ENCODE assay signal across 19 cellular contexts in genomic region chr4:10346023-10346422, GRCh38.
A peak's percentile ranks its signal among the peaks of the same experiment; 100 is the strongest.
DNase-seq lines count a peak whose midpoint lies in the region; ATAC-seq and TF ChIP-seq lines count a peak whose summit lies in the region.
"Had no signal": no experiment of that assay in that cellular context is flagged by ENCODE, and none has a peak within 500 bp of the region (broad histone marks: within the 10 kb centered on the region; RNA-seq: fewer than 3 reads in every experiment).

No MANE protein-coding gene starts in this region.

- H3K4me2 ChIP-seq in PC-3 (ENCODE audit: low read length) (no peak overlapping the region), smooth muscle cell (peak overlapping the region; percentile 31)

- WGBS in smooth muscle cell (ENCODE audit: low lambda C conversion rate): 45% methylated on average over 2 of the region's 2 CpGs

- DNase-seq in DMS53 (lab: John Stamatoyannopoulos, UW): peak; percentile 56
- DNase-seq in DMS53 treated with DMSO at 0.1 percent for 48 hours (lab: John Stamatoyannopoulos, UW; ENCODE audit: unreplicated experiment): no peak
- peak; percentile 34 for DNase-seq in PC-3
- peak; percentile 71 for DNase-seq in fibroblast of pulmonary artery (ENCODE audit: low read depth)
- no peak for DNase-seq in smooth muscle cell (lab: John Stamatoyannopoulos, UW; ENCODE audit: unreplicated experiment)
- no peak for DNase-seq in colonic mucosa
- DNase-seq: activated CD4-positive, alpha-beta T cell treated with anti-CD3 and anti-CD28 coated beads for 48 hours; activated naive CD8-positive, alpha-beta T cell treated with anti-CD3 and anti-CD28 coated beads, Interleukin-2, amount 50 U/mL, for 24 hours; BE2C; brain microvascular endothelial cell; cortex of kidney; KBM-7; naive thymus-derived CD8-positive, alpha-beta T cell; retina; stimulated activated CD4-positive, alpha-beta T cell treated with anti-CD3 and anti-CD28 coated beads, Interleukin-12 subunit alpha, Interleukin-12 subunit beta, amount 100 ng/mL, for 4 hours; SW 1271 had no signal

- no peaks in the 10 kb centered on the region for H3K9me3 ChIP-seq in PC-3 (ENCODE audit: low read length)
- no peaks in the 10 kb centered on the region for H3K9me3 ChIP-seq in smooth muscle cell (replicated peaks; ENCODE audit: low read depth)
- H3K9me3 ChIP-seq in colonic mucosa: no peaks in the 10 kb centered on the region
- H3K9me3 ChIP-seq: BE2C had no signal

- POLR2A ChIA-PET in PC-3 (lab: Charles Lee; ENCODE audit: unreplicated experiment): interaction anchor here (0.6 kb wide), 1 partner anchor 191 kb away, joined by 3 read pairs; no protein-coding TSS in a partner anchor

- H3K9ac ChIP-seq in PC-3 (ENCODE audit: low read length) (no peak overlapping the region), smooth muscle cell (ENCODE audit: low read depth) (peak overlapping the region; percentile 57), colonic mucosa (ENCODE audit: low read depth in 2 of 2, low read length in 2 of 2) (no peak overlapping the region)

- H3F3A ChIP-seq in PC-3 (ENCODE audit: low read length, unreplicated experiment) (no peaks in the 10 kb centered on the region), smooth muscle cell (ENCODE audit: low read depth) (peaks cover 4% of the 10 kb centered on the region)

- CTCF ChIA-PET in PC-3 (lab: Charles Lee): no interaction called here

- H3K27ac ChIP-seq in PC-3 (ENCODE audit: low read length) (no peak overlapping the region), smooth muscle cell (ENCODE audit: low read depth) (peak overlapping the region; percentile 79), colonic mucosa (no peak overlapping the region)
- H3K27ac ChIP-seq: 22Rv1, brain microvascular endothelial cell had no signal

- intact Hi-C loops in PC-3 (cut with micrococcal nuclease): no loop called here
- intact Hi-C loops in colonic mucosa (cut with DNase I): no loop called here

- H3K79me2 ChIP-seq in PC-3 (ENCODE audit: low read length) (no peaks in the 10 kb centered on the region), smooth muscle cell (ENCODE audit: low read depth) (no peaks in the 10 kb centered on the region)

- no TSS peak for BruUV-seq in PC-3 (replicated peaks; lab: Mats Ljungman, UMichigan)

- H3K4me1 ChIP-seq in PC-3 (ENCODE audit: insufficient read depth, low read length): no peaks in the 10 kb centered on the region
- H3K4me1 ChIP-seq in smooth muscle cell (ENCODE audit: low read depth): peaks cover 4% of the 10 kb centered on the region
- no peaks in the 10 kb centered on the region for H3K4me1 ChIP-seq in colonic mucosa
- H3K4me1 ChIP-seq: BE2C had no signal

- no peak for ATAC-seq in PC-3
- ATAC-seq in GM19035 (IDR thresholded peaks at IDR 0.05; ENCODE audit: unreplicated experiment): no peak
- ATAC-seq in GM21737 (IDR thresholded peaks at IDR 0.05; ENCODE audit: unreplicated experiment): no peak
- ATAC-seq: activated naive CD8-positive, alpha-beta T cell treated with anti-CD3 and anti-CD28 coated beads, Interleukin-2, amount 50 U/mL, for 24 hours; naive thymus-derived CD8-positive, alpha-beta T cell had no signal

- H3K27me3 ChIP-seq in PC-3 (ENCODE audit: low read length) (no peaks in the 10 kb centered on the region), smooth muscle cell (ENCODE audit: low read depth) (no peaks in the 10 kb centered on the region), colonic mucosa (no peaks in the 10 kb centered on the region)
- H3K27me3 ChIP-seq: BE2C, brain microvascular endothelial cell had no signal

- no peaks in the 10 kb centered on the region for H4K20me1 ChIP-seq in PC-3 (ENCODE audit: low read length)
- H4K20me1 ChIP-seq in smooth muscle cell (ENCODE audit: low read depth): no peaks in the 10 kb centered on the region

- no peak overlapping the region for H3K4me3 ChIP-seq in PC-3 (ENCODE audit: low read length)
- no peak overlapping the region for H3K4me3 ChIP-seq in fibroblast of pulmonary artery (replicated peaks; ENCODE audit: low read depth, low read length)
- H3K4me3 ChIP-seq in smooth muscle cell: no peak overlapping the region
- no peak overlapping the region for H3K4me3 ChIP-seq in colonic mucosa

- H3K36me3 ChIP-seq in PC-3 (ENCODE audit: low read depth, low read length): no peaks in the 10 kb centered on the region
- H3K36me3 ChIP-seq in smooth muscle cell (ENCODE audit: low read depth): no peaks in the 10 kb centered on the region
- no peaks in the 10 kb centered on the region for H3K36me3 ChIP-seq in colonic mucosa
- H3K36me3 ChIP-seq: BE2C, brain microvascular endothelial cell had no signal

- H3K9me2 ChIP-seq in PC-3 (replicated peaks; ENCODE audit: low read length): no peaks in the 10 kb centered on the region

- H2AFZ ChIP-seq in PC-3 (ENCODE audit: low read length) (no peak overlapping the region), smooth muscle cell (ENCODE audit: low read depth) (no peak overlapping the region)

- TF ChIP-seq CTCF in PC-3 (conservative IDR thresholded peaks at IDR 0.05; ENCODE audit: low read depth, low read length) (no peak), fibroblast of pulmonary artery (IDR thresholded peaks at IDR 0.05; ENCODE audit: low read length, missing control alignments) (no peak), smooth muscle cell (IDR thresholded peaks at IDR 0.05; ENCODE audit: borderline replicate concordance, insufficient read depth, poor library complexity, severe bottlenecking) (no peak), colonic mucosa (IDR thresholded peaks at IDR 0.05) (no peak)

Comparison
In these comparisons a context has a peak if more than half of its experiments do, and no peak if none do; other contexts are left out.
1. DNase-seq: peak in DMS53 (single experiment), PC-3 (single experiment) and fibroblast of pulmonary artery (single experiment); none in DMS53 treated with DMSO at 0.1 percent for 48 hours (single experiment), smooth muscle cell (single experiment) and colonic mucosa (single experiment).